In genomic region chr10:51156913-51157312, GRCh38 we compare ENCODE assay signal across 18 cellular contexts.
DNase-seq lines count a peak whose midpoint lies in the region; ATAC-seq, FAIRE-seq and TF ChIP-seq lines count a peak whose summit lies in the region.
"Had no signal": no experiment of that assay in that cellular context is flagged by ENCODE, and none has a peak within 500 bp of the region (broad histone marks: within the 10 kb centered on the region; RNA-seq: fewer than 3 reads in every experiment).

No MANE protein-coding gene starts in this region.

- no peak overlapping the region for H3K4me3 ChIP-seq in MG63
- H3K4me3 ChIP-seq in GM12878, result no peak overlapping the region
- H3K4me3 ChIP-seq in foreskin fibroblast (ENCODE audit: low read depth in 1 of 2, low read length in 2 of 2), result no peak overlapping the region
- H3K4me3 ChIP-seq in prostate gland, result no peak overlapping the region
- H3K4me3 ChIP-seq: esophagus squamous epithelium, Peyer's patch had no signal

- no peak for ATAC-seq in GM12878
- ATAC-seq: left cardiac atrium; stimulated activated memory B cell treated with anti-CD40 and anti-IgM and Interleukin-4, amounts not matched to agents 10 μg/mL and 1 μg/mL and 100 μg/mL, for 72 hours had no signal

- H3K9me3 ChIP-seq in MG63, result no peaks in the 10 kb centered on the region
- no peaks in the 10 kb centered on the region for H3K9me3 ChIP-seq in GM12878 (replicated peaks; ENCODE audit: control insufficient read depth, insufficient read depth, low read length)
- H3K9me3 ChIP-seq in prostate gland, result no peaks in the 10 kb centered on the region
- H3K9me3 ChIP-seq: BE2C, esophagus squamous epithelium, Peyer's patch had no signal

- RAD21 ChIA-PET in GM12878 (lab: Charles Lee; ENCODE audit: unreplicated experiment), result no interaction called here

- SMC1A ChIA-PET in GM12878 (lab: Charles Lee; ENCODE audit: uncharacterized antibody, unreplicated experiment), result no interaction called here

- no peak for TF ChIP-seq POLR2A in GM12878 (IDR thresholded peaks at IDR 0.05; ENCODE audit: low read depth, low read length)
- no peak for TF ChIP-seq POLR2A in prostate gland (IDR thresholded peaks at IDR 0.05)

- intact Hi-C loops in GM12878 (cut with micrococcal nuclease; ENCODE audit: unreplicated experiment) (no loop called here), prostate gland (cut with DNase I) (no loop called here)

- TF ChIP-seq CTCF in GM12878 (IDR thresholded peaks at IDR 0.05 in 2 of 3, conservative IDR thresholded peaks at IDR 0.05 in 1 of 3; ENCODE audit: control insufficient read depth in 2 of 3, extremely low read depth in 1 of 3, insufficient read depth in 1 of 3, low read depth in 3 of 3, low read length in 3 of 3) (no peak), foreskin fibroblast (IDR thresholded peaks at IDR 0.05; ENCODE audit: low read depth, low read length) (no peak), prostate gland (IDR thresholded peaks at IDR 0.05) (no peak)

- CTCF ChIA-PET in GM12878 (lab: Yijun Ruan, JAX), result no interaction called here

- WGBS in GM12878 (ENCODE audit: insufficient coverage, insufficient replicate concordance, low lambda C conversion rate, missing lambda C conversion rate), result 13% methylated on average over 4 of the region's 4 CpGs
- 78% methylated on average over 4 of the region's 4 CpGs for WGBS in prostate gland

- no peak overlapping the region for H3K9ac ChIP-seq in GM12878 (ENCODE audit: control insufficient read depth, insufficient read depth, low read length)

- H3K36me3 ChIP-seq in MG63 (no peaks in the 10 kb centered on the region; the same call in none of the 2 replicates), GM12878 (ENCODE audit: control insufficient read depth in 2 of 2, insufficient read depth in 2 of 2, low read length in 1 of 2) (no peaks in the 10 kb centered on the region), prostate gland (no peaks in the 10 kb centered on the region)
- H3K36me3 ChIP-seq: BE2C, esophagus squamous epithelium, Peyer's patch had no signal

- DNase-seq in GM04503 (ENCODE audit: low read depth) (peak; percentile 44), MG63 (peak; percentile 13), GM12878 (ENCODE audit: low read depth, low spot score) (no peak), foreskin fibroblast (peak; percentile 71 to 86), prostate gland (ENCODE audit: low spot score) (no peak), SK-N-DZ (ENCODE audit: low spot score) (no peak)
- DNase-seq in stimulated activated CD4-positive, alpha-beta T cell treated with anti-CD3 and anti-CD28 coated beads, Interleukin-1b, Interleukin-23, amount 100 ng/mL, for 48 hours, result no peak
- DNase-seq: activated CD4-positive, alpha-beta T cell treated with anti-CD3 and anti-CD28 coated beads, Interleukin-2, amount 50 U/mL, for 48 hours; activated naive CD4-positive, alpha-beta T cell treated with anti-CD3 and anti-CD28 coated beads, Interleukin-2, amount 10 ng/mL, durations not matched to agents 7 days and 5 days; BE2C; central memory CD4-positive, alpha-beta T cell; effector CD4-positive, alpha-beta T cell; esophagus squamous epithelium; left cardiac atrium; NCI-H1417; Peyer's patch; stimulated activated CD4-positive, alpha-beta T cell treated with anti-CD3 and anti-CD28 coated beads, Interleukin-12 subunit alpha, Interleukin-12 subunit beta, amount 100 ng/mL, for 4 hours had no signal

- TF ChIP-seq EP300 in GM12878 (IDR thresholded peaks at IDR 0.05; ENCODE audit: borderline replicate concordance in 1 of 2, control insufficient read depth in 1 of 2, low read depth in 2 of 2, low read length in 2 of 2), result no peak

- H2AFZ ChIP-seq in GM12878 (ENCODE audit: control insufficient read depth, low read depth, low read length), result no peak overlapping the region

- H3K27ac ChIP-seq in GM12878 (ENCODE audit: control insufficient read depth, insufficient read depth) (no peak overlapping the region), prostate gland (no peak overlapping the region)
- H3K27ac ChIP-seq: esophagus squamous epithelium, Peyer's patch had no signal

- H3K4me1 ChIP-seq in GM12878 (ENCODE audit: control insufficient read depth, insufficient read depth, low read length), result no peaks in the 10 kb centered on the region
- H3K4me1 ChIP-seq in prostate gland (replicated peaks), result no peaks in the 10 kb centered on the region
- H3K4me1 ChIP-seq: BE2C, esophagus squamous epithelium, Peyer's patch had no signal

- H3K27me3 ChIP-seq in MG63 (no peaks in the 10 kb centered on the region), GM12878 (replicated peaks in 1 of 2; ENCODE audit: control insufficient read depth in 2 of 2, insufficient read depth in 2 of 2, low read length in 1 of 2) (no peaks in the 10 kb centered on the region; a peak in 1 of 4 replicates), prostate gland (replicated peaks; ENCODE audit: insufficient read depth) (no peaks in the 10 kb centered on the region)
- H3K27me3 ChIP-seq: BE2C, esophagus squamous epithelium, Peyer's patch had no signal

- in situ Hi-C loops in GM12878 (cut with MboI), result no loop called here

- H3K79me2 ChIP-seq in GM12878 (ENCODE audit: control insufficient read depth, insufficient read depth, low read length), result no peaks in the 10 kb centered on the region

- TF ChIP-seq RAD21 in GM12878 (IDR thresholded peaks at IDR 0.05; ENCODE audit: insufficient read depth, low read depth, low read length), result no peak

- peak; percentile 23 for FAIRE-seq in GM12878 (lab: Jason Lieb, UNC)

- no TSS peak for BruUV-seq in GM12878 (replicated peaks; lab: Mats Ljungman, UMichigan)

- no peak overlapping the region for H3K4me2 ChIP-seq in GM12878 (ENCODE audit: control insufficient read depth, insufficient read depth)

- no peaks in the 10 kb centered on the region for H4K20me1 ChIP-seq in GM12878 (ENCODE audit: control insufficient read depth, insufficient read depth)

- POLR2A ChIA-PET in GM12878 (lab: Charles Lee), result no interaction called here

TF ChIP-seq in GM12878, 131 proteins besides CTCF, POLR2A, EP300 and RAD21:
- no peak for TF ChIP-seq E2F4 (IDR thresholded peaks at IDR 0.05; ENCODE audit: low read depth, low read length)
- TF ChIP-seq CHD1 (IDR thresholded peaks at IDR 0.05; ENCODE audit: low read depth, low read length), result no peak
- TF ChIP-seq USF1 (IDR thresholded peaks at IDR 0.05; ENCODE audit: borderline replicate concordance, extremely low read length, insufficient read depth, low read depth, low read length), result no peak

Comparison
In these comparisons a context has a peak if more than half of its experiments do, and no peak if none do; other contexts are left out.
1. DNase-seq: peak in GM04503 (single experiment), MG63 (single experiment) and foreskin fibroblast (2 of 2); none in GM12878 (single experiment), prostate gland (single experiment), stimulated activated CD4-positive, alpha-beta T cell treated with anti-CD3 and anti-CD28 coated beads, Interleukin-1b, Interleukin-23, amount 100 ng/mL, for 48 hours (single experiment) and SK-N-DZ (single experiment).